In the genomic region with DNA sequence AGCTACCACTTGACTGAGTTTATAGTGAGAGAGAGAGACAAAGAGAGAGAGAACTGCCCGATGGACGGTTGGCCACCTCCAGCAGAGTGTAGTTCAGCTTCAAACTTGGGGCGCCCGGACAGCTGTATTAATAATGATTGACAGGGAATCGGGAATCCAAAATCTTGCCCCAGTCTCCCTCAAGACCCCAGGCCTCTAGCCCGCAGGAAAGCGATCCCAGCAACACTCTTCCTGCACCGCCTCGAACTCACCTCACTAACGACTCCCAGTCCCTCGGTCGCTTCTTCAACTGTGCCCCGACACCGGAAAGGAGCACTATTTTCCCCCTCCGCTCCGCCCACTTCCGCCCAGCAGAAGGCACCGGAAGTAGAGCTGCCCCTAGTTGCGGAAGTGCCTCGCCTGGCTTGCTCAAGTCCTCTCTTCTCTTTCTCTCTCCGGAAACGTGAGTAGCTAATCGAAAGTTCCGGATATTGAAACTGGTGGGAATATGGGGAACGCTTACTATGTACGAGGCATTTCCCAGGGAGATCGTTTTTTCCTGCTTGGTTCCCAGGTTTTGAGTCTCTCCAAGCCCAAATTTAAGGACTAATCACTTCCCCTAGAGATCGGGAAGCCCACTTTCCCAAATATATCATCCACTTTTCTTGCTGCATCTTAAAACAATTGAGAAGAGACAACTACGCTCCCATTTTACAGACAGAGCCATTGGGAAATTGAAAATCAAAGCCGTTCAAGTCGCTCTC, we compare ENCODE assay signal across 8 cellular contexts. TPM values are rescaled to one million over a fixed set of nuclear protein-coding genes. Genes with fewer than 3 reads are reported as not detected.
DNase-seq lines count a peak whose midpoint lies in the region; ATAC-seq, FAIRE-seq and TF ChIP-seq lines count a peak whose summit lies in the region.

A gene with protein sequence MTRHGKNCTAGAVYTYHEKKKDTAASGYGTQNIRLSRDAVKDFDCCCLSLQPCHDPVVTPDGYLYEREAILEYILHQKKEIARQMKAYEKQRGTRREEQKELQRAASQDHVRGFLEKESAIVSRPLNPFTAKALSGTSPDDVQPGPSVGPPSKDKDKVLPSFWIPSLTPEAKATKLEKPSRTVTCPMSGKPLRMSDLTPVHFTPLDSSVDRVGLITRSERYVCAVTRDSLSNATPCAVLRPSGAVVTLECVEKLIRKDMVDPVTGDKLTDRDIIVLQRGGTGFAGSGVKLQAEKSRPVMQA (minus strand): TSS at position 293 of the 743 bp plus-strand sequence. CDS start 19,865 bp downstream, outside the sequence.

- no peaks in the 10 kb centered on the region for H3K9me3 Mint-ChIP-seq in stimulated activated naive CD8-positive, alpha-beta T cell treated with anti-CD3 and anti-CD28 coated beads, Interleukin-15, amount 100 ng/mL, for 72 hours

- H3K27ac ChIP-seq in neural cell (ENCODE audit: low read length): peak within 1 kb of the TSS; percentile 57

- H3K4me3 ChIP-seq in MG63: peak within 1 kb of the TSS; percentile 68
- H3K4me3 ChIP-seq in fibroblast of the aortic adventitia (ENCODE audit: low read depth, low read length): peak within 1 kb of the TSS; percentile 97
- peak within 1 kb of the TSS; percentile 77 for H3K4me3 ChIP-seq in neural cell (ENCODE audit: low read length)

- peak; percentile 100 for ATAC-seq in stimulated activated naive CD8-positive, alpha-beta T cell treated with anti-CD3 and anti-CD28 coated beads, Interleukin-15, amount 100 ng/mL, for 72 hours

- DNase-seq in EH (ENCODE audit: low read depth) (peak; percentile 96), H54 (ENCODE audit: insufficient read length, low spot score) (peak; percentile 86), MG63 (peak; percentile 96), SIG-M5 (lab: John Stamatoyannopoulos, UW) (peak; percentile 47), fibroblast of the aortic adventitia (ENCODE audit: low read depth) (peak; percentile 98)
- peak; percentile 98 for DNase-seq in activated effector memory CD4-positive, alpha-beta T cell treated with anti-CD3 and anti-CD28 coated beads, Interleukin-2, amount 50 U/mL, for 16 hours
- peak; percentile 94 to 96 for DNase-seq in stimulated activated naive CD8-positive, alpha-beta T cell treated with anti-CD3 and anti-CD28 coated beads, Interleukin-15, amount 100 ng/mL, for 72 hours

- FAIRE-seq in H54 (lab: Jason Lieb, UNC): peak; percentile 90

- H3K4me1 Mint-ChIP-seq in stimulated activated naive CD8-positive, alpha-beta T cell treated with anti-CD3 and anti-CD28 coated beads, Interleukin-15, amount 100 ng/mL, for 72 hours: peaks cover 51% of the 10 kb centered on the region

- TF ChIP-seq EP300 in neural cell (conservative IDR thresholded peaks at IDR 0.05; ENCODE audit: poor library complexity, severe bottlenecking): peak; percentile 54

- peak within 1 kb of the TSS; percentile 46 for H2AFZ ChIP-seq in neural cell (ENCODE audit: low read depth, low read length)

- H3K27ac Mint-ChIP-seq in stimulated activated naive CD8-positive, alpha-beta T cell treated with anti-CD3 and anti-CD28 coated beads, Interleukin-15, amount 100 ng/mL, for 72 hours: peak within 1 kb of the TSS; percentile 94 to 96

- H3K9me3 ChIP-seq in MG63 (no peaks in the 10 kb centered on the region), neural cell (ENCODE audit: low read length) (no peaks in the 10 kb centered on the region)

- peak within 1 kb of the TSS; percentile 93 to 95 for H3K4me3 Mint-ChIP-seq in stimulated activated naive CD8-positive, alpha-beta T cell treated with anti-CD3 and anti-CD28 coated beads, Interleukin-15, amount 100 ng/mL, for 72 hours

- peak within 1 kb of the TSS; percentile 71 for H3K9ac ChIP-seq in neural cell (ENCODE audit: low read length)

- H3K27me3 ChIP-seq in MG63 (no peaks in the 10 kb centered on the region), neural cell (ENCODE audit: insufficient read depth, low read depth, low read length) (no peaks in the 10 kb centered on the region)

- H3K27me3 Mint-ChIP-seq in stimulated activated naive CD8-positive, alpha-beta T cell treated with anti-CD3 and anti-CD28 coated beads, Interleukin-15, amount 100 ng/mL, for 72 hours: no peaks in the 10 kb centered on the region

- TF ChIP-seq CTCF in fibroblast of the aortic adventitia (IDR thresholded peaks at IDR 0.05; ENCODE audit: insufficient read depth, low read length): no peak
- TF ChIP-seq CTCF in neural cell (IDR thresholded peaks at IDR 0.05; ENCODE audit: poor library complexity, severe bottlenecking): peak; percentile 23

- no peaks in the 10 kb centered on the region for H4K20me1 ChIP-seq in neural cell (ENCODE audit: insufficient read depth)

- H3K9me2 ChIP-seq in neural cell (ENCODE audit: insufficient read depth, low read length): no peaks in the 10 kb centered on the region

- H3K4me2 ChIP-seq in neural cell (ENCODE audit: low read length): peak within 1 kb of the TSS; percentile 64

- H3F3A ChIP-seq in neural cell (ENCODE audit: insufficient read depth, low read length, poor library complexity, severe bottlenecking): no peaks in the 10 kb centered on the region

- TF ChIP-seq RAD21 in neural cell (conservative IDR thresholded peaks at IDR 0.05): peak; percentile 35

- H3K79me2 ChIP-seq in neural cell (replicated peaks; ENCODE audit: insufficient read depth, low read length): peaks cover 30% of the 10 kb centered on the region

- TF ChIP-seq POLR2A in H54 (IDR thresholded peaks at IDR 0.05; ENCODE audit: low read depth, low read length): peak; percentile 99

- H3K36me3 ChIP-seq in MG63: peaks cover 15% of the 10 kb centered on the region
- H3K36me3 ChIP-seq in neural cell (ENCODE audit: insufficient read depth, low read length): no peaks in the 10 kb centered on the region

TF ChIP-seq in neural cell, 6 proteins besides CTCF, POLR2A, EP300 and RAD21:
- peak; percentile 97 for TF ChIP-seq POLR2AphosphoS5 (IDR thresholded peaks at IDR 0.05)
- TF ChIP-seq, protein P1, sequence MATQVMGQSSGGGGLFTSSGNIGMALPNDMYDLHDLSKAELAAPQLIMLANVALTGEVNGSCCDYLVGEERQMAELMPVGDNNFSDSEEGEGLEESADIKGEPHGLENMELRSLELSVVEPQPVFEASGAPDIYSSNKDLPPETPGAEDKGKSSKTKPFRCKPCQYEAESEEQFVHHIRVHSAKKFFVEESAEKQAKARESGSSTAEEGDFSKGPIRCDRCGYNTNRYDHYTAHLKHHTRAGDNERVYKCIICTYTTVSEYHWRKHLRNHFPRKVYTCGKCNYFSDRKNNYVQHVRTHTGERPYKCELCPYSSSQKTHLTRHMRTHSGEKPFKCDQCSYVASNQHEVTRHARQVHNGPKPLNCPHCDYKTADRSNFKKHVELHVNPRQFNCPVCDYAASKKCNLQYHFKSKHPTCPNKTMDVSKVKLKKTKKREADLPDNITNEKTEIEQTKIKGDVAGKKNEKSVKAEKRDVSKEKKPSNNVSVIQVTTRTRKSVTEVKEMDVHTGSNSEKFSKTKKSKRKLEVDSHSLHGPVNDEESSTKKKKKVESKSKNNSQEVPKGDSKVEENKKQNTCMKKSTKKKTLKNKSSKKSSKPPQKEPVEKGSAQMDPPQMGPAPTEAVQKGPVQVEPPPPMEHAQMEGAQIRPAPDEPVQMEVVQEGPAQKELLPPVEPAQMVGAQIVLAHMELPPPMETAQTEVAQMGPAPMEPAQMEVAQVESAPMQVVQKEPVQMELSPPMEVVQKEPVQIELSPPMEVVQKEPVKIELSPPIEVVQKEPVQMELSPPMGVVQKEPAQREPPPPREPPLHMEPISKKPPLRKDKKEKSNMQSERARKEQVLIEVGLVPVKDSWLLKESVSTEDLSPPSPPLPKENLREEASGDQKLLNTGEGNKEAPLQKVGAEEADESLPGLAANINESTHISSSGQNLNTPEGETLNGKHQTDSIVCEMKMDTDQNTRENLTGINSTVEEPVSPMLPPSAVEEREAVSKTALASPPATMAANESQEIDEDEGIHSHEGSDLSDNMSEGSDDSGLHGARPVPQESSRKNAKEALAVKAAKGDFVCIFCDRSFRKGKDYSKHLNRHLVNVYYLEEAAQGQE (IDR thresholded peaks at IDR 0.05; ENCODE audit: borderline replicate concordance): peak; percentile 70
- TF ChIP-seq TAF1 (IDR thresholded peaks at IDR 0.05; ENCODE audit: low read depth): peak; percentile 81
- peak; percentile 48 for TF ChIP-seq SMC3 (conservative IDR thresholded peaks at IDR 0.05; ENCODE audit: poor library complexity)
- TF ChIP-seq MXI1 (conservative IDR thresholded peaks at IDR 0.05; ENCODE audit: poor library complexity, severe bottlenecking): no peak
- no peak for TF ChIP-seq EZH2 (IDR thresholded peaks at IDR 0.05; ENCODE audit: borderline replicate concordance, insufficient read depth, low read length, poor library complexity, severe bottlenecking)

RNA-seq across cellular contexts. Expression of the gene that starts here (rescaled TPM):
- total RNA-seq in MG63 (2014; rRNA removed; shearing (Covaris generic); ENCODE audit: low replicate concordance): 46.1 and 109 TPM in 2 replicates
- 35.7 and 46.9 TPM in 2 replicates for total RNA-seq in fibroblast of the aortic adventitia (ENCODE audit: low replicate concordance)
- polyA plus RNA-seq in neural cell: 129 and 153 TPM in 2 replicates
- 60.0 and 71.6 TPM in 2 replicates for polyA minus RNA-seq in neural cell

Comparison
In these comparisons a context has a peak if more than half of its experiments do, and no peak if none do; other contexts are left out.
1. Peak in every context shown above with its lines: DNase-seq, ATAC-seq, H3K4me3 ChIP-seq and H3K27ac ChIP-seq.
2. DNase-seq: peak in every context shown above with its lines; median percentile 98 in activated effector memory CD4-positive, alpha-beta T cell treated with anti-CD3 and anti-CD28 coated beads, Interleukin-2, amount 50 U/mL, for 16 hours; 98 in fibroblast of the aortic adventitia; 96 in EH; 96 in MG63; 95 in stimulated activated naive CD8-positive, alpha-beta T cell treated with anti-CD3 and anti-CD28 coated beads, Interleukin-15, amount 100 ng/mL, for 72 hours; 86 in H54; 47 in SIG-M5.